In the genomic region with DNA sequence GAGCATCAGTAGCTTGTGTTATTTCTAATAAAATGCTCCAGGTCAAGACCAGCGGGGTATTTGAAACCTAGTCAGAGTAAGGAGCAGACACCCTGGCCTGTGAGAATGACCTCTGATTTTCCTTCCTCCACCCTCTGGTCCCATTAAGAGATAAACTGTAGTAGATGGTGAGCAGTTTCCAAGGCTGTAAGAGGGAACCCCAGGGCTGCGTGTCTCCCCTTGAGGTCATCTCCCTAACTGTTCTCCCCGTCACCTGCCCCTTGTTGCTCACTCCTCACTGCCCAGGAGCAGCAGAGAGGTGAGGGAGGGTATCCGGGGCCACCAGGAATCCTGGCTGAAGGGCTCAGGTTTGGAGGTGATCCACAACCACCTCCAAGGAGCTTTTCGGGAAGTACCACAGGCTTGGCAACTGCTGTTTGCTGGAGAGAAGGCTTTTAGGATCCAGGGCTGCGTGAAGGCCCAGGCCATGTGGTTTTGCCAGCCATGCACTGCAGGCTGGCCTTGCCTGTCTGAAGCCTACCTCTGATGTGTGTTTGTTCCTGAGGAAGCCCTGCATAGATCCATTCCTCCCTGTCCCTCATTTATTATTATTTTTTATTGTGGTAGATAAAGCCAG, we compare ENCODE assay signal across 14 cellular contexts.
DNase-seq lines count a peak whose midpoint lies in the region; ATAC-seq and TF ChIP-seq lines count a peak whose summit lies in the region.
"Had no signal": no experiment of that assay in that cellular context is flagged by ENCODE, and none has a peak within 500 bp of the region (broad histone marks: within the 10 kb centered on the region; RNA-seq: fewer than 3 reads in every experiment).

No MANE protein-coding gene starts in this region.

- intact Hi-C loops in colonic mucosa (cut with DNase I): no loop called here

- H3K27me3 Mint-ChIP-seq in IgD-negative memory B cell (no peaks in the 10 kb centered on the region), mesothelial cell of epicardium (ENCODE audit: low read depth) (no peaks in the 10 kb centered on the region)
- H3K27me3 Mint-ChIP-seq: CD4-positive, alpha-beta T cell had no signal

- H3K27ac Mint-ChIP-seq in IgD-negative memory B cell: peak overlapping the region in 2 of 3 donors; percentile 3 to 86
- peak overlapping the region; percentile 73 for H3K27ac Mint-ChIP-seq in mesothelial cell of epicardium
- H3K27ac Mint-ChIP-seq: T-helper 2 cell treated with Interferon-gamma antibody and Interleukin-4, amounts not matched to agents 5 μg/mL and 100 μg/mL, for 36 hours had no signal

- peaks cover 48 to 60% (median 52%) of the 10 kb centered on the region in 3 donors for H3K4me1 Mint-ChIP-seq in IgD-negative memory B cell
- peaks cover 49% of the 10 kb centered on the region for H3K4me1 Mint-ChIP-seq in mesothelial cell of epicardium

- H3K27me3 ChIP-seq in colonic mucosa (no peaks in the 10 kb centered on the region), thoracic aorta (replicated peaks; ENCODE audit: insufficient read depth) (no peaks in the 10 kb centered on the region)
- H3K27me3 ChIP-seq: dorsolateral prefrontal cortex, tibial nerve had no signal

- TF ChIP-seq CTCF in colonic mucosa (IDR thresholded peaks at IDR 0.05): no peak
- no peak for TF ChIP-seq CTCF in mesothelial cell of epicardium (IDR thresholded peaks at IDR 0.05; ENCODE audit: unreplicated experiment)
- TF ChIP-seq CTCF in thoracic aorta (IDR thresholded peaks at IDR 0.05): no peak
- TF ChIP-seq CTCF in omental fat pad (IDR thresholded peaks at IDR 0.05): no peak

- H3K9me3 ChIP-seq in colonic mucosa (no peaks in the 10 kb centered on the region), thoracic aorta (no peaks in the 10 kb centered on the region)
- H3K9me3 ChIP-seq: tibial nerve had no signal

- H3K9me3 Mint-ChIP-seq in IgD-negative memory B cell (no peaks in the 10 kb centered on the region), mesothelial cell of epicardium (no peaks in the 10 kb centered on the region)
- H3K9me3 Mint-ChIP-seq: CD4-positive, alpha-beta T cell; T-helper 2 cell treated with Interferon-gamma antibody and Interleukin-4, amounts not matched to agents 5 μg/mL and 100 μg/mL, for 36 hours had no signal

- DNase-seq in colonic mucosa (no peak), mesothelial cell of epicardium (ENCODE audit: low spot score in 2 of 2, unreplicated experiment in 2 of 2) (no peak), thoracic aorta (ENCODE audit: low spot score) (no peak), omental fat pad (ENCODE audit: low spot score) (no peak)
- DNase-seq: activated CD4-positive, alpha-beta T cell treated with anti-CD3 and anti-CD28 coated beads for 4 hours; CD4-positive, alpha-beta T cell; dorsolateral prefrontal cortex; midbrain; NCI-H2081 had no signal

- no peaks in the 10 kb centered on the region for H3K36me3 ChIP-seq in colonic mucosa
- H3K36me3 ChIP-seq in thoracic aorta: no peaks in the 10 kb centered on the region
- H3K36me3 ChIP-seq: tibial nerve had no signal

- H3K36me3 Mint-ChIP-seq in IgD-negative memory B cell: peaks cover 2% of the 10 kb centered on the region
- H3K36me3 Mint-ChIP-seq in mesothelial cell of epicardium: peaks cover 2% of the 10 kb centered on the region

- peak overlapping the region in 1 of 4 donors; percentile 76 for H3K4me3 Mint-ChIP-seq in IgD-negative memory B cell
- no peak overlapping the region for H3K4me3 Mint-ChIP-seq in mesothelial cell of epicardium
- H3K4me3 Mint-ChIP-seq: CD4-positive, alpha-beta T cell; T-helper 2 cell treated with Interferon-gamma antibody and Interleukin-4, amounts not matched to agents 5 μg/mL and 100 μg/mL, for 36 hours had no signal

- ATAC-seq in thoracic aorta (ENCODE audit: insufficient number of reproducible peaks, low FRiP score, low read depth) (no peak), HG03039 (IDR thresholded peaks at IDR 0.05; ENCODE audit: unreplicated experiment) (no peak), omental fat pad (ENCODE audit: low FRiP score) (no peak), GM18511 (IDR thresholded peaks at IDR 0.05; ENCODE audit: unreplicated experiment) (no peak)

- peak overlapping the region; percentile 28 for H3K27ac ChIP-seq in colonic mucosa
- H3K27ac ChIP-seq in thoracic aorta: peak overlapping the region; percentile 69 to 78

- peak overlapping the region in 1 of 2 donors; percentile 62 for H3K9ac ChIP-seq in colonic mucosa (ENCODE audit: low read depth in 2 of 2, low read length in 2 of 2)

- H3K4me3 ChIP-seq in colonic mucosa (no peak overlapping the region), thoracic aorta (no peak overlapping the region)
- H3K4me3 ChIP-seq: dorsolateral prefrontal cortex, tibial nerve had no signal

- H3K4me1 ChIP-seq in colonic mucosa (peaks cover 48% of the 10 kb centered on the region), thoracic aorta (ENCODE audit: control insufficient read depth in 1 of 2, low read depth in 2 of 2) (peaks cover 39 to 84% of the 10 kb centered on the region in 2 donors)
